In the genomic region with DNA sequence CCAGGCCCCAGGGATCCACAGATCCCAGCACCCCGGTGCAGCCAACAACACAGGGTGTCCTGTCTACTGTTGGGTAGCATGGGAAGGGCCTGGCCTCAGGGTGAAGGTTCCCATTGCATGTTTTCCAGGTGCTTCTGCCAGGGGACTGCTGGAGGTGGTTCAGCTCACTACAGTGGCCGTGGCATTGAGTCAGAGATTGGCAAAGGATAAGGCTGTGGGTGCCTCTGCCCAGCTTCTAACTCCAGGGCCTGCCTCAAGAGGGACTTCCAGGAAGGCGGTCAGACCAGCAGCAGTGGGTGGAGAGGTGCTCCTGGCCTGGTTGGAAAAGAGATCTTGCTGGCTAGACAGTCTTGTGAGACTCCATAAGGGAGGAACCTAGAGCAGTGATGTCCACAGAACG, we compare ENCODE assay signal across 18 cellular contexts.
"Had no signal": no experiment of that assay in that cellular context is flagged by ENCODE, and none has a peak within 500 bp of the region (broad histone marks: within the 10 kb centered on the region; RNA-seq: fewer than 3 reads in every experiment).

No MANE protein-coding gene starts in this region.

- H3K9me3 Mint-ChIP-seq: activated T-cell treated with anti-CD3 and anti-CD28 coated beads, Interleukin-2, amount 50 U/mL, for 24 hours; nephron; T-helper 2 cell treated with Interferon-gamma antibody and Interleukin-4, amounts not matched to agents 5 μg/mL and 100 μg/mL, for 36 hours had no signal

- FAIRE-seq: keratinocyte had no signal

- H3K4me3 Mint-ChIP-seq: activated CD8-positive, alpha-beta memory T cell treated with anti-CD3 and anti-CD28 coated beads, Interleukin-2, amount 10 ng/mL, durations not matched to agents 7 days and 5 days; activated naive CD8-positive, alpha-beta T cell; activated T-cell treated with anti-CD3 and anti-CD28 coated beads, Interleukin-2, amount 50 U/mL, for 24 hours; nephron; T-helper 2 cell treated with Interferon-gamma antibody and Interleukin-4, amounts not matched to agents 5 μg/mL and 100 μg/mL, for 36 hours had no signal

- ATAC-seq: activated CD8-positive, alpha-beta memory T cell treated with anti-CD3 and anti-CD28 coated beads, Interleukin-2, amount 10 ng/mL, durations not matched to agents 7 days and 5 days; gastroesophageal sphincter; left lung; sciatic nerve had no signal

- H3K4me1 Mint-ChIP-seq: activated CD8-positive, alpha-beta memory T cell treated with anti-CD3 and anti-CD28 coated beads, Interleukin-2, amount 10 ng/mL, durations not matched to agents 7 days and 5 days; nephron had no signal

- H3K4me3 ChIP-seq: gastroesophageal sphincter, left lung, prostate gland, uterus had no signal

- H3K27me3 Mint-ChIP-seq: activated CD8-positive, alpha-beta memory T cell treated with anti-CD3 and anti-CD28 coated beads, Interleukin-2, amount 10 ng/mL, durations not matched to agents 7 days and 5 days; activated naive CD8-positive, alpha-beta T cell; activated T-cell treated with anti-CD3 and anti-CD28 coated beads, Interleukin-2, amount 50 U/mL, for 24 hours had no signal

- H3K27ac ChIP-seq: left lung, prostate gland had no signal

- H3K27me3 ChIP-seq: gastroesophageal sphincter, left lung, uterus had no signal

- DNase-seq: activated CD4-positive, alpha-beta T cell treated with anti-CD3 and anti-CD28 coated beads, Interleukin-2, amount 50 U/mL, for 4 hours; activated CD4-positive, CD25-positive, alpha-beta regulatory T cell treated with anti-CD3 and anti-CD28 coated beads, Interleukin-2, amount 50 U/mL, for 72 hours; activated CD8-positive, alpha-beta memory T cell treated with anti-CD3 and anti-CD28 coated beads, Interleukin-2, amount 10 ng/mL, durations not matched to agents 7 days and 5 days; activated gamma-delta T cell; activated T-cell treated with anti-CD3 and anti-CD28 coated beads, Interleukin-2, amount 50 U/mL, for 24 hours; left lung; mesenchymal stem cell; occipital lobe; stimulated activated CD4-positive, alpha-beta T cell treated with anti-CD3 and anti-CD28 coated beads, Interleukin-12 subunit alpha, Interleukin-12 subunit beta, amount 100 ng/mL, for 4 hours; stimulated activated naive CD4-positive, alpha-beta T cell treated with Interleukin-2 at 50 U/mL for 16 hours; uterus had no signal

- H3K36me3 ChIP-seq: uterus had no signal

- H3K27ac Mint-ChIP-seq: activated CD8-positive, alpha-beta memory T cell treated with anti-CD3 and anti-CD28 coated beads, Interleukin-2, amount 10 ng/mL, durations not matched to agents 7 days and 5 days; activated naive CD8-positive, alpha-beta T cell; activated T-cell treated with anti-CD3 and anti-CD28 coated beads, Interleukin-2, amount 50 U/mL, for 24 hours; nephron; T-helper 2 cell treated with Interferon-gamma antibody and Interleukin-4, amounts not matched to agents 5 μg/mL and 100 μg/mL, for 36 hours had no signal

- H3K9me3 ChIP-seq: gastroesophageal sphincter, left lung, prostate gland, uterus had no signal

- H3K4me1 ChIP-seq: left lung, prostate gland, uterus had no signal
